Comparison of ENCODE assay signal across 8 cellular contexts in genomic region chr1:91846007-91846620, GRCh38. TPM values are rescaled to one million over a fixed set of nuclear protein-coding genes. Genes with fewer than 3 reads are reported as not detected.
DNase-seq lines count a peak whose midpoint lies in the region; ATAC-seq, FAIRE-seq and TF ChIP-seq lines count a peak whose summit lies in the region.

No MANE protein-coding gene starts in this region.

- H3K4me1 Mint-ChIP-seq in mesothelial cell of epicardium, result peaks cover 18% of the 10 kb centered on the region

- H3K4me3 ChIP-seq in GM12878, result no peak overlapping the region

- TF ChIP-seq CTCF in GM12878 (IDR thresholded peaks at IDR 0.05 in 2 of 3, conservative IDR thresholded peaks at IDR 0.05 in 1 of 3; ENCODE audit: control insufficient read depth in 2 of 3, extremely low read depth in 1 of 3, insufficient read depth in 1 of 3, low read depth in 3 of 3, low read length in 3 of 3) (no peak), mesothelial cell of epicardium (IDR thresholded peaks at IDR 0.05; ENCODE audit: unreplicated experiment) (no peak)

- no peak for TF ChIP-seq EP300 in GM12878 (IDR thresholded peaks at IDR 0.05; ENCODE audit: borderline replicate concordance in 1 of 2, control insufficient read depth in 1 of 2, low read depth in 2 of 2, low read length in 2 of 2)

- no peak overlapping the region for H2AFZ ChIP-seq in GM12878 (ENCODE audit: control insufficient read depth, low read depth, low read length)

- SMC1A ChIA-PET in GM12878 (lab: Charles Lee; ENCODE audit: uncharacterized antibody, unreplicated experiment), result interaction anchor here (1.5 kb wide), 1 partner anchor 26 kb away, joined by 3 read pairs; no protein-coding TSS in a partner anchor

- RAD21 ChIA-PET in GM12878 (lab: Charles Lee; ENCODE audit: unreplicated experiment), result no interaction called here

- no peak overlapping the region for H3K27ac ChIP-seq in GM12878 (ENCODE audit: control insufficient read depth, insufficient read depth)

- whole genome bisulfite sequencing in GM12878 (ENCODE audit: insufficient coverage, insufficient replicate concordance, low lambda C conversion rate, missing lambda C conversion rate), result 67% methylated on average over 6 of the region's 6 CpGs

- no peaks in the 10 kb centered on the region for H3K36me3 ChIP-seq in GM12878 (ENCODE audit: control insufficient read depth in 2 of 2, insufficient read depth in 2 of 2, low read length in 1 of 2)

- H3K27me3 ChIP-seq in GM12878 (replicated peaks in 1 of 2; ENCODE audit: control insufficient read depth in 2 of 2, insufficient read depth in 2 of 2, low read length in 1 of 2), result no peaks in the 10 kb centered on the region

- H3K27me3 Mint-ChIP-seq in mesothelial cell of epicardium (ENCODE audit: low read depth), result no peaks in the 10 kb centered on the region

- no peak overlapping the region for H3K4me3 Mint-ChIP-seq in mesothelial cell of epicardium

- no peaks in the 10 kb centered on the region for H4K20me1 ChIP-seq in GM12878 (ENCODE audit: control insufficient read depth, insufficient read depth)

- H3K27ac Mint-ChIP-seq in mesothelial cell of epicardium, result peak overlapping the region; percentile 36

- in situ Hi-C loops in GM12878 (cut with MboI), result no loop called here

- no peak overlapping the region for H3K4me2 ChIP-seq in GM12878 (ENCODE audit: control insufficient read depth, insufficient read depth)

- peak; percentile 91 for DNase-seq in DMS 273 (lab: John Stamatoyannopoulos, UW; ENCODE audit: unreplicated experiment)
- peak; percentile 97 for DNase-seq in NCI-H2029 treated with DMSO at 0.1 percent for 48 hours (lab: John Stamatoyannopoulos, UW)
- DNase-seq in GM12878 (ENCODE audit: low read depth, low spot score), result no peak
- DNase-seq in mesothelial cell of epicardium (ENCODE audit: low spot score in 2 of 2, unreplicated experiment in 2 of 2), result peak in 1 of 2 experiments; percentile 44

- no peak for TF ChIP-seq POLR2A in GM12878 (IDR thresholded peaks at IDR 0.05; ENCODE audit: low read depth, low read length)

- H3K36me3 Mint-ChIP-seq in mesothelial cell of epicardium, result peaks cover 9% of the 10 kb centered on the region

- no peaks in the 10 kb centered on the region for H3K4me1 ChIP-seq in GM12878 (ENCODE audit: control insufficient read depth, insufficient read depth, low read length)

- CTCF ChIA-PET in GM12878 (lab: Yijun Ruan, JAX), result no interaction called here

- TF ChIP-seq RAD21 in GM12878 (IDR thresholded peaks at IDR 0.05; ENCODE audit: insufficient read depth, low read depth, low read length), result no peak

- no peaks in the 10 kb centered on the region for H3K79me2 ChIP-seq in GM12878 (ENCODE audit: control insufficient read depth, insufficient read depth, low read length)

- POLR2A ChIA-PET in GM12878 (lab: Charles Lee), result interaction anchor here (1.0 kb wide), 1 partner anchor 24 kb away, joined by 3 read pairs; no protein-coding TSS in a partner anchor

- no TSS peak for BruUV-seq in GM12878 (replicated peaks; lab: Mats Ljungman, UMichigan)

- no peaks in the 10 kb centered on the region for H3K9me3 ChIP-seq in GM12878 (replicated peaks; ENCODE audit: control insufficient read depth, insufficient read depth, low read length)

- peak; percentile 66 for ATAC-seq in GM12878
- no peak for ATAC-seq in HG03095 (IDR thresholded peaks at IDR 0.05; ENCODE audit: unreplicated experiment)
- no peak for ATAC-seq in HG03378 (IDR thresholded peaks at IDR 0.05; ENCODE audit: unreplicated experiment)
- no peak for ATAC-seq in GM21360 (IDR thresholded peaks at IDR 0.05; ENCODE audit: unreplicated experiment)
- no peak for ATAC-seq in GM18907 (IDR thresholded peaks at IDR 0.05; ENCODE audit: unreplicated experiment)

- intact Hi-C loops in GM12878 (cut with micrococcal nuclease; ENCODE audit: unreplicated experiment), result no loop called here

- peaks cover 11% of the 10 kb centered on the region for H3K9me3 Mint-ChIP-seq in mesothelial cell of epicardium

- no peak overlapping the region for H3K9ac ChIP-seq in GM12878 (ENCODE audit: control insufficient read depth, insufficient read depth, low read length)

- FAIRE-seq in GM12878 (lab: Jason Lieb, UNC), result no peak

TF ChIP-seq in GM12878, 131 proteins besides CTCF, POLR2A, EP300 and RAD21:
- no peak for TF ChIP-seq STAT3 (IDR thresholded peaks at IDR 0.05; ENCODE audit: low read depth, low read length)

RNA-seq across cellular contexts. Expression of gene TGFBR3, which starts 39.8 kb away (rescaled TPM):
- 2.4 and 3.2 TPM in 2 replicates for total RNA-seq in GM12878 (2013; cell fraction: nucleolus; rRNA removed)
- total RNA-seq in GM12878 (2014; rRNA removed) (15.1 and 17.3 TPM in 2 replicates), GM12878 (2014; rRNA removed; fragmentation: Illumina TruSeq; extraction: Trizol) (10.1 and 11.1 TPM in 2 replicates), GM12878 (2021) (16.5 and 18.6 TPM in 2 replicates), mesothelial cell of epicardium (19.7 to 24.6 TPM (median 20.7 TPM) in 3 replicates)
- polyA plus RNA-seq in GM12878 (2011; ENCODE audit: low read depth), result 1.6 TPM
- polyA plus RNA-seq in GM12878 (2011; rRNA removed) (7.8 and 9.3 TPM in 2 replicates), GM12878 (2014; fragmentation: Illumina TruSeq; extraction: Trizol) (15.4 and 22.5 TPM in 2 replicates), GM12878 (2014; fragmentation: Nextera tagmentation; extraction: Ambion mirVana) (1 to 10 TPM; 2.7 to 3.1 TPM), GM12878 (2014; rRNA removed) (6.4 and 7.0 TPM in 2 replicates), GM12878 (2016; fragmentation: Nextera tagmentation; extraction: Ambion mirVana) (10 to 100 TPM; 14.2 to 16.5 TPM)
- 8.2 and 8.4 TPM in 2 replicates for polyA plus RNA-seq in GM12878 (2011; cell fraction: cytosol; rRNA removed)
- 6.4 and 9.2 TPM in 2 replicates for polyA plus RNA-seq in GM12878 (2011; cell fraction: nucleus; rRNA removed)
- polyA plus RNA-seq in GM12878 (2012), result 2.6 and 3.7 TPM in 2 replicates
- 28.4 and 29.7 TPM in 2 replicates for polyA minus RNA-seq in GM12878 (2011; rRNA and poly(A)+ RNA removed)
- polyA minus RNA-seq in GM12878 (2011; cell fraction: cytosol; rRNA and poly(A)+ RNA removed), result 9.1 TPM in 2 replicates
- polyA minus RNA-seq in GM12878 (2011; cell fraction: nucleus; rRNA and poly(A)+ RNA removed), result 13.8 and 24.5 TPM in 2 replicates
